8 cellular contexts compared by ENCODE assay signal in genomic region chr1:112956503-112957132, GRCh38.
A peak's percentile ranks its signal among the peaks of the same experiment; 100 is the strongest.
DNase-seq lines count a peak whose midpoint lies in the region; ATAC-seq lines count a peak whose summit lies in the region.

No MANE protein-coding gene starts in this region.

- peak overlapping the region; percentile 84 for H3K4me3 Mint-ChIP-seq in T-helper 2 cell treated with Interferon-gamma antibody and Interleukin-4, amounts not matched to agents 5 μg/mL and 100 μg/mL, for 36 hours
- peak overlapping the region; percentile 94 for H3K4me3 Mint-ChIP-seq in dendritic cell treated with granulocyte-macrophage colony-stimulating factor and Interleukin-4, amounts not matched to agents 40 ng/mL and 50 ng/mL, for 4 days

- peaks cover 34% of the 10 kb centered on the region for H3K36me3 Mint-ChIP-seq in T-helper 2 cell treated with Interferon-gamma antibody and Interleukin-4, amounts not matched to agents 5 μg/mL and 100 μg/mL, for 36 hours (ENCODE audit: low read depth)
- H3K36me3 Mint-ChIP-seq in dendritic cell treated with granulocyte-macrophage colony-stimulating factor and Interleukin-4, amounts not matched to agents 40 ng/mL and 50 ng/mL, for 4 days (ENCODE audit: low read depth), result peaks cover 39% of the 10 kb centered on the region

- H3K9me3 Mint-ChIP-seq in T-helper 2 cell treated with Interferon-gamma antibody and Interleukin-4, amounts not matched to agents 5 μg/mL and 100 μg/mL, for 36 hours, result no peaks in the 10 kb centered on the region
- no peaks in the 10 kb centered on the region for H3K9me3 Mint-ChIP-seq in dendritic cell treated with granulocyte-macrophage colony-stimulating factor and Interleukin-4, amounts not matched to agents 40 ng/mL and 50 ng/mL, for 4 days

- peak overlapping the region; percentile 99 for H3K27ac Mint-ChIP-seq in T-helper 2 cell treated with Interferon-gamma antibody and Interleukin-4, amounts not matched to agents 5 μg/mL and 100 μg/mL, for 36 hours
- peak overlapping the region; percentile 98 for H3K27ac Mint-ChIP-seq in dendritic cell treated with granulocyte-macrophage colony-stimulating factor and Interleukin-4, amounts not matched to agents 40 ng/mL and 50 ng/mL, for 4 days

- peak; percentile 5 for ATAC-seq in GM19025 (IDR thresholded peaks at IDR 0.05; ENCODE audit: low read depth, unreplicated experiment)
- peak; percentile 5 for ATAC-seq in HG03025 (IDR thresholded peaks at IDR 0.05; ENCODE audit: low FRiP score, unreplicated experiment)

- DNase-seq in T-helper 2 cell treated with Interferon-gamma antibody and Interleukin-4, amounts not matched to agents 5 μg/mL and 100 μg/mL, for 36 hours (ENCODE audit: low spot score), result no peak
- DNase-seq in midbrain (lab: John Stamatoyannopoulos, UW), result peak; percentile 55
- peak; percentile 4 to 9 for DNase-seq in stimulated activated CD8-positive, alpha-beta memory T cell treated with anti-CD3 and anti-CD28 coated beads, Interleukin-4, amount 100 ng/mL, for 4 hours (ENCODE audit: low read depth in 2 of 2, low spot score in 1 of 2)
- no peak for DNase-seq in NCI-H226
- DNase-seq in NCI-H1436 (lab: John Stamatoyannopoulos, UW), result no peak

- intact Hi-C loops in dendritic cell treated with granulocyte-macrophage colony-stimulating factor and Interleukin-4, amounts not matched to agents 40 ng/mL and 50 ng/mL, for 4 days (cut with micrococcal nuclease), result loop anchor here (1.0 to 5.0 kb wide), 5 partner anchors 24 to 240 kb away; partner anchors contain the start of gene LRIG2

- peaks cover 49% of the 10 kb centered on the region for H3K4me1 Mint-ChIP-seq in T-helper 2 cell treated with Interferon-gamma antibody and Interleukin-4, amounts not matched to agents 5 μg/mL and 100 μg/mL, for 36 hours (ENCODE audit: low read depth)
- peaks cover 52% of the 10 kb centered on the region for H3K4me1 Mint-ChIP-seq in dendritic cell treated with granulocyte-macrophage colony-stimulating factor and Interleukin-4, amounts not matched to agents 40 ng/mL and 50 ng/mL, for 4 days (ENCODE audit: low read depth)

- H3K27me3 Mint-ChIP-seq in T-helper 2 cell treated with Interferon-gamma antibody and Interleukin-4, amounts not matched to agents 5 μg/mL and 100 μg/mL, for 36 hours (ENCODE audit: low read depth), result no peaks in the 10 kb centered on the region
- H3K27me3 Mint-ChIP-seq in dendritic cell treated with granulocyte-macrophage colony-stimulating factor and Interleukin-4, amounts not matched to agents 40 ng/mL and 50 ng/mL, for 4 days, result no peaks in the 10 kb centered on the region

Comparison
In these comparisons a context has a peak if more than half of its experiments do, and no peak if none do; other contexts are left out.
1. DNase-seq: peak in midbrain (single experiment) and stimulated activated CD8-positive, alpha-beta memory T cell treated with anti-CD3 and anti-CD28 coated beads, Interleukin-4, amount 100 ng/mL, for 4 hours (2 of 2); none in T-helper 2 cell treated with Interferon-gamma antibody and Interleukin-4, amounts not matched to agents 5 μg/mL and 100 μg/mL, for 36 hours (single experiment), NCI-H226 (single experiment) and NCI-H1436 (single experiment).